In genomic region chr7:39356531-39356930, GRCh38 we compare ENCODE assay signal across 17 cellular contexts.
"Had no signal": no experiment of that assay in that cellular context is flagged by ENCODE, and none has a peak within 500 bp of the region (broad histone marks: within the 10 kb centered on the region; RNA-seq: fewer than 3 reads in every experiment).

No MANE protein-coding gene starts in this region.

- H3K4me3 Mint-ChIP-seq: nephron progenitor cell, type B pancreatic cell had no signal

- ATAC-seq: esophagus mucosa, foreskin keratinocyte, left cardiac atrium, lower lobe of right lung, sciatic nerve had no signal

- H3K9me3 Mint-ChIP-seq: immature natural killer cell, nephron progenitor cell, type B pancreatic cell had no signal

- H3K27ac Mint-ChIP-seq: nephron progenitor cell, type B pancreatic cell had no signal

- H3K36me3 Mint-ChIP-seq: immature natural killer cell, type B pancreatic cell had no signal

- DNase-seq: cortex of kidney; dorsolateral prefrontal cortex; effector CD8-positive, alpha-beta T cell; foreskin keratinocyte; immature natural killer cell; kidney; left cardiac atrium; left ventricle myocardium inferior; lower lobe of right lung; mesenchymal stem cell; midbrain; nephron progenitor cell; stimulated activated CD4-positive, alpha-beta T cell treated with anti-CD3 and anti-CD28 coated beads, Interleukin-12 subunit alpha, Interleukin-12 subunit beta, amount 100 ng/mL, for 4 hours; stimulated activated naive CD4-positive, alpha-beta T cell treated with Interleukin-2 at 50 U/mL for 16 hours had no signal
